1 cellular context compared by ENCODE assay signal in the genomic region with DNA sequence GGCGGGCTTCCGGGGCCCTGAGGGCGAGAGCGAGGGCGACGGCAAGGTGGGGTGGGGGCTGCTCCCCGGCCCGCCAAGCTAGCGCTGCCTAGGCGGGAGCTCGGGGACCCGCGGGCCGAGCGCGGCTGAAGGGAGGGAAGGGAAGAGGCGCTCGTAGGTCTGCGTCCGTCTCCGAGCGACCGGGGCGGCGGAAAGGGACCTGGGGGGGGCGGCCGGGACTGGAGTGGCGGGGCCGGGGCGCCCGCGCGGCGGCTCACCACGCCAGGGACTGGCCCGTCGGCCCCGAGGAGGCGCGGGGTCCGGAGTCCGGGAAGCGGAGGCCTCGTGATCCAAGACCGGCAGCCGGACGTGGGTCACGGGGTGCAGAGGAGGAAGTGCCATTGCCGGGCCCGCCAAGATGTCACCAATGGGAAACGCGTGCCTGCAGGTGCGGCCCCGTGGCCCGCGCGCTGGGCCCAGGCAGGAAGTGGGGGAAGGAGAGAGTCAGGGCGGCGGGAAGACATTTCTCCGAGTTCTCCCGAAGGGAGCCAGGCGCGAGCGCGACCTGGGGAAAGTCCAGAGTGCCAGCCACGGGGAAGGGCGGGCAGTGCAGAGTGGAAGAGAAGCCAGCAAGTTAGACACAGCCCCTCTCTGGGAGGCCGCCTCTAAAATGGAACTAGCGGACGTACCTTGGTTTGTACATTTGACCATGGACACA.
A peak's percentile ranks its signal among the peaks of the same experiment; 100 is the strongest.
TF ChIP-seq lines count a peak whose summit lies in the region.

No MANE protein-coding gene starts in this region.

TF ChIP-seq in HepG2, 621 proteins besides CTCF, POLR2A, EP300 and RAD21 (continued from another document and continues in another):
- TF ChIP-seq MNT (IDR thresholded peaks at IDR 0.05) (peak; percentile 78), SCMH1 (CRISPR knock-in tag; IDR thresholded peaks at IDR 0.05; ENCODE audit: borderline replicate concordance) (no peak), SP4 (CRISPR knock-in tag; IDR thresholded peaks at IDR 0.05) (peak; percentile 63; the same call in 1 of the 2 replicates), FOXP1 (IDR thresholded peaks at IDR 0.05) (no peak), FOXP1 (CRISPR knock-in tag; IDR thresholded peaks at IDR 0.05) (no peak), JARID2 (CRISPR knock-in tag; IDR thresholded peaks at IDR 0.05; ENCODE audit: insufficient replicate concordance) (peak; percentile 57), FOXO1 (CRISPR knock-in tag; IDR thresholded peaks at IDR 0.05) (peak; percentile 83), NCOA5 (CRISPR knock-in tag; IDR thresholded peaks at IDR 0.05) (no peak), U2AF1 (optimal IDR thresholded peaks at IDR 0.05; ENCODE audit: low read depth, low read length) (peak; percentile 75), ZNF124 (CRISPR knock-in tag; IDR thresholded peaks at IDR 0.05) (0 out of 2 replicates have a peak, but pooled peaks have one; percentile 49), MAX (IDR thresholded peaks at IDR 0.05) (peak; percentile 98), ZNF780A (CRISPR knock-in tag; IDR thresholded peaks at IDR 0.05) (no peak), ZKSCAN1 (IDR thresholded peaks at IDR 0.05; ENCODE audit: low read length) (no peak), ZNF274 (CRISPR knock-in tag; IDR thresholded peaks at IDR 0.05) (peak; percentile 87), ZBTB7B (CRISPR knock-in tag; IDR thresholded peaks at IDR 0.05) (peak; percentile 66; the same call in 1 of the 2 replicates), ZBTB25 (CRISPR knock-in tag; IDR thresholded peaks at IDR 0.05) (peak; percentile 96), RARA (CRISPR knock-in tag; IDR thresholded peaks at IDR 0.05) (peak; percentile 82), ZFYVE20 (CRISPR knock-in tag; IDR thresholded peaks at IDR 0.05; ENCODE audit: borderline replicate concordance, low read depth) (no peak), TCF7L2 (IDR thresholded peaks at IDR 0.05; ENCODE audit: low read depth, low read length) (no peak), TP53 (CRISPR knock-in tag; conservative IDR thresholded peaks at IDR 0.05) (no peak), ZNF546 (CRISPR knock-in tag; conservative IDR thresholded peaks at IDR 0.05) (peak; percentile 37; the same call in 1 of the 2 replicates), HNF1B (CRISPR knock-in tag; IDR thresholded peaks at IDR 0.05) (peak; percentile 76), ZNF275 (CRISPR knock-in tag; IDR thresholded peaks at IDR 0.05; ENCODE audit: borderline replicate concordance) (no peak; the same call in 1 of the 2 replicates), NBN (conservative IDR thresholded peaks at IDR 0.05) (no peak), IKZF4 (CRISPR knock-in tag; IDR thresholded peaks at IDR 0.05; ENCODE audit: borderline replicate concordance, low read depth, not compliant biosample characterization) (peak; percentile 72), RFXANK (CRISPR knock-in tag; IDR thresholded peaks at IDR 0.05) (0 out of 2 replicates have a peak, but pooled peaks have one; percentile 11), ZNF7 (CRISPR knock-in tag; IDR thresholded peaks at IDR 0.05) (no peak), POLR2G (IDR thresholded peaks at IDR 0.05; ENCODE audit: low read depth, low read length) (peak; percentile 74), RCOR2 (CRISPR knock-in tag; IDR thresholded peaks at IDR 0.05) (no peak), TFE3 (CRISPR knock-in tag; IDR thresholded peaks at IDR 0.05) (peak; percentile 99), TEAD2 (CRISPR knock-in tag; IDR thresholded peaks at IDR 0.05) (no peak), PAXIP1 (CRISPR knock-in tag; conservative IDR thresholded peaks at IDR 0.05) (peak; percentile 65)
- TF ChIP-seq, protein P1, sequence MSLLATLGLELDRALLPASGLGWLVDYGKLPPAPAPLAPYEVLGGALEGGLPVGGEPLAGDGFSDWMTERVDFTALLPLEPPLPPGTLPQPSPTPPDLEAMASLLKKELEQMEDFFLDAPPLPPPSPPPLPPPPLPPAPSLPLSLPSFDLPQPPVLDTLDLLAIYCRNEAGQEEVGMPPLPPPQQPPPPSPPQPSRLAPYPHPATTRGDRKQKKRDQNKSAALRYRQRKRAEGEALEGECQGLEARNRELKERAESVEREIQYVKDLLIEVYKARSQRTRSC (CRISPR knock-in tag; IDR thresholded peaks at IDR 0.05; ENCODE audit: low read depth): peak; percentile 86; the same call in 1 of the 2 replicates
- TF ChIP-seq, protein P2, sequence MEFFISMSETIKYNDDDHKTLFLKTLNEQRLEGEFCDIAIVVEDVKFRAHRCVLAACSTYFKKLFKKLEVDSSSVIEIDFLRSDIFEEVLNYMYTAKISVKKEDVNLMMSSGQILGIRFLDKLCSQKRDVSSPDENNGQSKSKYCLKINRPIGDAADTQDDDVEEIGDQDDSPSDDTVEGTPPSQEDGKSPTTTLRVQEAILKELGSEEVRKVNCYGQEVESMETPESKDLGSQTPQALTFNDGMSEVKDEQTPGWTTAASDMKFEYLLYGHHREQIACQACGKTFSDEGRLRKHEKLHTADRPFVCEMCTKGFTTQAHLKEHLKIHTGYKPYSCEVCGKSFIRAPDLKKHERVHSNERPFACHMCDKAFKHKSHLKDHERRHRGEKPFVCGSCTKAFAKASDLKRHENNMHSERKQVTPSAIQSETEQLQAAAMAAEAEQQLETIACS (CRISPR knock-in tag; IDR thresholded peaks at IDR 0.05): peak; percentile 48; the same call in 1 of the 2 replicates
- TF ChIP-seq, protein P3, sequence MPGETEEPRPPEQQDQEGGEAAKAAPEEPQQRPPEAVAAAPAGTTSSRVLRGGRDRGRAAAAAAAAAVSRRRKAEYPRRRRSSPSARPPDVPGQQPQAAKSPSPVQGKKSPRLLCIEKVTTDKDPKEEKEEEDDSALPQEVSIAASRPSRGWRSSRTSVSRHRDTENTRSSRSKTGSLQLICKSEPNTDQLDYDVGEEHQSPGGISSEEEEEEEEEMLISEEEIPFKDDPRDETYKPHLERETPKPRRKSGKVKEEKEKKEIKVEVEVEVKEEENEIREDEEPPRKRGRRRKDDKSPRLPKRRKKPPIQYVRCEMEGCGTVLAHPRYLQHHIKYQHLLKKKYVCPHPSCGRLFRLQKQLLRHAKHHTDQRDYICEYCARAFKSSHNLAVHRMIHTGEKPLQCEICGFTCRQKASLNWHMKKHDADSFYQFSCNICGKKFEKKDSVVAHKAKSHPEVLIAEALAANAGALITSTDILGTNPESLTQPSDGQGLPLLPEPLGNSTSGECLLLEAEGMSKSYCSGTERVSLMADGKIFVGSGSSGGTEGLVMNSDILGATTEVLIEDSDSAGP (CRISPR knock-in tag; IDR thresholded peaks at IDR 0.05; ENCODE audit: borderline replicate concordance): peak; percentile 45; the same call in 1 of the 2 replicates
- TF ChIP-seq, protein P4, sequence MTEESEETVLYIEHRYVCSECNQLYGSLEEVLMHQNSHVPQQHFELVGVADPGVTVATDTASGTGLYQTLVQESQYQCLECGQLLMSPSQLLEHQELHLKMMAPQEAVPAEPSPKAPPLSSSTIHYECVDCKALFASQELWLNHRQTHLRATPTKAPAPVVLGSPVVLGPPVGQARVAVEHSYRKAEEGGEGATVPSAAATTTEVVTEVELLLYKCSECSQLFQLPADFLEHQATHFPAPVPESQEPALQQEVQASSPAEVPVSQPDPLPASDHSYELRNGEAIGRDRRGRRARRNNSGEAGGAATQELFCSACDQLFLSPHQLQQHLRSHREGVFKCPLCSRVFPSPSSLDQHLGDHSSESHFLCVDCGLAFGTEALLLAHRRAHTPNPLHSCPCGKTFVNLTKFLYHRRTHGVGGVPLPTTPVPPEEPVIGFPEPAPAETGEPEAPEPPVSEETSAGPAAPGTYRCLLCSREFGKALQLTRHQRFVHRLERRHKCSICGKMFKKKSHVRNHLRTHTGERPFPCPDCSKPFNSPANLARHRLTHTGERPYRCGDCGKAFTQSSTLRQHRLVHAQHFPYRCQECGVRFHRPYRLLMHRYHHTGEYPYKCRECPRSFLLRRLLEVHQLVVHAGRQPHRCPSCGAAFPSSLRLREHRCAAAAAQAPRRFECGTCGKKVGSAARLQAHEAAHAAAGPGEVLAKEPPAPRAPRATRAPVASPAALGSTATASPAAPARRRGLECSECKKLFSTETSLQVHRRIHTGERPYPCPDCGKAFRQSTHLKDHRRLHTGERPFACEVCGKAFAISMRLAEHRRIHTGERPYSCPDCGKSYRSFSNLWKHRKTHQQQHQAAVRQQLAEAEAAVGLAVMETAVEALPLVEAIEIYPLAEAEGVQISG (CRISPR knock-in tag; IDR thresholded peaks at IDR 0.05): peak; percentile 75
- TF ChIP-seq, protein P5, sequence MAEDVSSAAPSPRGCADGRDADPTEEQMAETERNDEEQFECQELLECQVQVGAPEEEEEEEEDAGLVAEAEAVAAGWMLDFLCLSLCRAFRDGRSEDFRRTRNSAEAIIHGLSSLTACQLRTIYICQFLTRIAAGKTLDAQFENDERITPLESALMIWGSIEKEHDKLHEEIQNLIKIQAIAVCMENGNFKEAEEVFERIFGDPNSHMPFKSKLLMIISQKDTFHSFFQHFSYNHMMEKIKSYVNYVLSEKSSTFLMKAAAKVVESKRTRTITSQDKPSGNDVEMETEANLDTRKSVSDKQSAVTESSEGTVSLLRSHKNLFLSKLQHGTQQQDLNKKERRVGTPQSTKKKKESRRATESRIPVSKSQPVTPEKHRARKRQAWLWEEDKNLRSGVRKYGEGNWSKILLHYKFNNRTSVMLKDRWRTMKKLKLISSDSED (CRISPR knock-in tag; IDR thresholded peaks at IDR 0.05): no peak
